In the genomic region with DNA sequence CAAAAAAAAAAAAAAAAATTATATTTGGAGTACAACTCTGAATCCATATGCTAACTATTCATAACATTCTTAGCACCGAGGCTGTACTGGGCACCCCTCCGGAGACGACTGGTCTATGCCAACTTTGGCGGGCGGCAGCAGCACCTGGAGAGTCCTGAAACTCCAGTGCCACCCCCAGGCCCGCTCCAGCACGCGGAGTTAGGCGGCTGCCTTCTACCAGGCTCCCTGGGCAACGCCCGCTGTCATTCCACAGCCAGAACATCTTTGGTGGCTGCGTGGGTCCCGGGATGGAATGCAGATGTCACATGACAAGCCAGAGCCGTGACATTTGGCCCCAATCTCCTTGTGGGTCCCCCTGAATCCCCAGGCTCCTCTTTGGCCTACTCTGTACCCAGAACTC, we compare ENCODE assay signal across 26 cellular contexts. TPM values are rescaled to one million over a fixed set of nuclear protein-coding genes. Genes with fewer than 3 reads are reported as not detected.
A peak's percentile ranks its signal among the peaks of the same experiment; 100 is the strongest.
DNase-seq lines count a peak whose midpoint lies in the region; TF ChIP-seq lines count a peak whose summit lies in the region.
"Had no signal": no experiment of that assay in that cellular context is flagged by ENCODE, and none has a peak within 500 bp of the region (broad histone marks: within the 10 kb centered on the region; RNA-seq: fewer than 3 reads in every experiment).

No MANE protein-coding gene starts in this region.

- H3K36me3 ChIP-seq in SK-N-MC (ENCODE audit: insufficient read depth, low read length): peaks cover 3% of the 10 kb centered on the region; the same call in 1 of the 2 replicates
- peaks cover 4% of the 10 kb centered on the region for H3K36me3 ChIP-seq in muscle layer of colon (ENCODE audit: insufficient read depth, low read length)
- no peaks in the 10 kb centered on the region for H3K36me3 ChIP-seq in tibial artery
- H3K36me3 ChIP-seq: ovary had no signal

- H3K27me3 ChIP-seq in muscle layer of colon (ENCODE audit: control insufficient read depth in 1 of 2, insufficient read depth in 2 of 2, low read length in 2 of 2) (no peaks in the 10 kb centered on the region), tibial artery (no peaks in the 10 kb centered on the region)
- H3K27me3 ChIP-seq: hepatocyte, ovary had no signal

- H3K27ac Mint-ChIP-seq in CD14-positive monocyte: peak overlapping the region; percentile 92 to 98 (median 95)
- H3K27ac Mint-ChIP-seq: activated naive CD8-positive, alpha-beta T cell; CD4-positive, CD25-positive, alpha-beta regulatory T cell; stimulated activated naive CD8-positive, alpha-beta T cell treated with anti-CD3 and anti-CD28 coated beads, Interleukin-15, Interleukin-2, amounts not matched to agents 100 ng/mL and 50 ng/mL, for 24 hours had no signal

- peaks cover 25 to 40% of the 10 kb centered on the region in 2 donors for H3K36me3 Mint-ChIP-seq in CD14-positive monocyte
- H3K36me3 Mint-ChIP-seq: activated naive CD8-positive, alpha-beta T cell; CD4-positive, CD25-positive, alpha-beta regulatory T cell; IgD-negative memory B cell; naive thymus-derived CD4-positive, alpha-beta T cell; WTC11 had no signal

- peaks cover 0 to 2% (median 0%) of the 10 kb centered on the region in 7 donors for H3K9me3 Mint-ChIP-seq in CD14-positive monocyte
- H3K9me3 Mint-ChIP-seq: CD4-positive, CD25-positive, alpha-beta regulatory T cell; IgD-negative memory B cell; naive thymus-derived CD4-positive, alpha-beta T cell; stimulated activated naive CD8-positive, alpha-beta T cell treated with anti-CD3 and anti-CD28 coated beads, Interleukin-15, Interleukin-2, amounts not matched to agents 100 ng/mL and 50 ng/mL, for 24 hours; WTC11 had no signal

- H3K27ac ChIP-seq in SK-N-MC (0 out of 2 replicates have a peak overlapping the region, but pooled peaks have one; percentile 19), muscle layer of colon (ENCODE audit: low read depth, low read length) (peak overlapping the region; percentile 56), tibial artery (peak overlapping the region; percentile 6 to 51)
- H3K27ac ChIP-seq: foreskin keratinocyte, hepatocyte had no signal

- TF ChIP-seq CTCF in CD14-positive monocyte (IDR thresholded peaks at IDR 0.05) (no peak), tibial artery (IDR thresholded peaks at IDR 0.05) (no peak)

- H3K27me3 Mint-ChIP-seq in CD14-positive monocyte (ENCODE audit: low read depth in 3 of 3): no peaks in the 10 kb centered on the region
- H3K27me3 Mint-ChIP-seq: activated naive CD8-positive, alpha-beta T cell; stimulated activated naive CD8-positive, alpha-beta T cell treated with anti-CD3 and anti-CD28 coated beads, Interleukin-15, Interleukin-2, amounts not matched to agents 100 ng/mL and 50 ng/mL, for 24 hours had no signal

- peaks cover 89% of the 10 kb centered on the region for H3K4me1 Mint-ChIP-seq in CD14-positive monocyte

- H3K4me3 ChIP-seq in SK-N-MC: no peak overlapping the region
- peak overlapping the region in 1 of 2 donors; percentile 23 for H3K4me3 ChIP-seq in muscle layer of colon (ENCODE audit: low read depth in 1 of 2, low read length in 2 of 2)
- no peak overlapping the region for H3K4me3 ChIP-seq in tibial artery
- H3K4me3 ChIP-seq: hepatocyte, ovary had no signal

- H3K4me1 ChIP-seq in muscle layer of colon (ENCODE audit: insufficient read depth, low read length) (peaks cover 78% of the 10 kb centered on the region), tibial artery (peaks cover 0 to 94% (median 74%) of the 10 kb centered on the region in 4 donors)
- H3K4me1 ChIP-seq: foreskin keratinocyte had no signal

- no peaks in the 10 kb centered on the region for H3K9me3 ChIP-seq in SK-N-MC (ENCODE audit: low read depth, low read length)
- no peaks in the 10 kb centered on the region for H3K9me3 ChIP-seq in muscle layer of colon (ENCODE audit: low read length)
- H3K9me3 ChIP-seq in tibial artery: no peaks in the 10 kb centered on the region
- H3K9me3 ChIP-seq: ovary had no signal

- intact Hi-C loops in CD14-positive monocyte (cut with micrococcal nuclease) (loop anchor here (5.0 to 10.0 kb wide), 3 partner anchors 37 to 174 kb away; partner anchors contain the start of gene USP36 (in 1 of the 2)), tibial artery (cut with DNase I; ENCODE audit: low total_unique reads) (no loop called here)

- no peak for DNase-seq in CD14-positive monocyte (ENCODE audit: low spot score)
- no peak for DNase-seq in SK-N-MC (ENCODE audit: low read depth, low spot score)
- DNase-seq in tibial artery: no peak
- no peak for DNase-seq in NK-92 treated with Interleukin-12 subunit alpha and Interleukin-12 subunit beta, amount 100 ng/mL, for 24 hours (lab: John Stamatoyannopoulos, UW)
- no peak for DNase-seq in occipital lobe (lab: John Stamatoyannopoulos, UW)
- DNase-seq in retina: no peak
- DNase-seq: activated CD8-positive, alpha-beta memory T cell treated with anti-CD3 and anti-CD28 coated beads, Interleukin-2, amount 50 U/mL, for 4 hours; CD4-positive, CD25-positive, alpha-beta regulatory T cell; cerebellar nuclear complex; EL; foreskin keratinocyte; HCEC 1CT; naive thymus-derived CD4-positive, alpha-beta T cell; NCI-H1105 treated with DMSO at 0.1 percent for 48 hours; NCI-H2081 treated with DMSO at 0.1 percent for 48 hours; PC-3; SHP77 treated with DMSO at 0.1 percent for 48 hours; SW 1271; T1000 had no signal

- H3K9ac ChIP-seq in SK-N-MC (ENCODE audit: insufficient read length): no peak overlapping the region
- H3K9ac ChIP-seq in muscle layer of colon (ENCODE audit: low read length): no peak overlapping the region

- peak overlapping the region; percentile 75 to 88 for H3K4me3 Mint-ChIP-seq in CD14-positive monocyte
- H3K4me3 Mint-ChIP-seq: activated naive CD8-positive, alpha-beta T cell; naive thymus-derived CD4-positive, alpha-beta T cell; stimulated activated naive CD8-positive, alpha-beta T cell treated with anti-CD3 and anti-CD28 coated beads, Interleukin-15, Interleukin-2, amounts not matched to agents 100 ng/mL and 50 ng/mL, for 24 hours; WTC11 had no signal

RNA-seq across cellular contexts. Expression of gene TIMP2, which starts 6.2 kb away (rescaled TPM):
- 1 to 10 TPM; 4.5 to 6.4 TPM for polyA plus RNA-seq in CD14-positive monocyte
- total RNA-seq in occipital lobe: 33.2 TPM

RNA-seq across cellular contexts. Expression of gene CEP295NL, which starts 16.0 kb away (rescaled TPM):
- under 1 TPM in 1 of 2 donors, not detected in 1; 0.38 TPM for polyA plus RNA-seq in CD14-positive monocyte
- total RNA-seq in occipital lobe: 1.4 TPM
- polyA plus RNA-seq: foreskin keratinocyte; naive thymus-derived CD4-positive, alpha-beta T cell had no signal
